Comparison of ENCODE assay signal across 1 cellular context in the genomic region with DNA sequence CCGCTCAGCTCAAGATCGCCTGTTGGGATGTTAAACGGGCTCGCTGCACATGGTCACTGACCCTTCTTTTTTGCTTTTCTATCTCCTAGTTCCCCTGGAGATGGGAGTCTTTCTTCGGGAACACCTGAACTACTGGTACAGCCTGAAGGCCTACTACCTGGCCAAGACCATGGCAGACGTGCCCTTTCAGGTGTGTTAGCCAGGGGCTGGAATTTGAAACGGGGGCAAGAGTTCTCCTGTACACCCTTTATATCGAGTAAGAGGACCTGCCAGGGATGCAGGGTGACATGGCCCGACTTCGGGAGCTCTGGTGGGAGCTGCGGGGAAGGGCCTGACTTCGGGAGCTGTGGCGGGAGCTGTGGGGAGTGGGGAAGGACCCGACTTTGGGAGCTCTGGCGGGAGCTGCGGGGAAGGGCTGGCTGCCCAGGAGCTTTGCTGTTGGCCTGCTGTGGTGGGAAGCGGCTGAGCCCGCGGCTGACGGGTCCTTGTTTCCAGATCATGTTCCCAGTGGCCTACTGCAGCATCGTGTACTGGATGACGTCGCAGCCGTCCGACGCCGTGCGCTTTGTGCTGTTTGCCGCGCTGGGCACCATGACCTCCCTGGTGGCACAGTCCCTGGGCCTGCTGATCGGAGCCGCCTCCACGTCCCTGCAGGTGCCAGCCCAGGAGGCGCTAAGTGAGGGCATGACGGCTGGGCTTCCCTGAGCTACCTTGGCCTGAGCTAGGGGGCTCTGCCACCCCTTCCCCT.
TF ChIP-seq lines count a peak whose summit lies in the region.

No MANE protein-coding gene starts in this region.

TF ChIP-seq in GM23338, 12 proteins besides CTCF, POLR2A, EP300 and RAD21 (continued from another document):
- TF ChIP-seq, protein P1, sequence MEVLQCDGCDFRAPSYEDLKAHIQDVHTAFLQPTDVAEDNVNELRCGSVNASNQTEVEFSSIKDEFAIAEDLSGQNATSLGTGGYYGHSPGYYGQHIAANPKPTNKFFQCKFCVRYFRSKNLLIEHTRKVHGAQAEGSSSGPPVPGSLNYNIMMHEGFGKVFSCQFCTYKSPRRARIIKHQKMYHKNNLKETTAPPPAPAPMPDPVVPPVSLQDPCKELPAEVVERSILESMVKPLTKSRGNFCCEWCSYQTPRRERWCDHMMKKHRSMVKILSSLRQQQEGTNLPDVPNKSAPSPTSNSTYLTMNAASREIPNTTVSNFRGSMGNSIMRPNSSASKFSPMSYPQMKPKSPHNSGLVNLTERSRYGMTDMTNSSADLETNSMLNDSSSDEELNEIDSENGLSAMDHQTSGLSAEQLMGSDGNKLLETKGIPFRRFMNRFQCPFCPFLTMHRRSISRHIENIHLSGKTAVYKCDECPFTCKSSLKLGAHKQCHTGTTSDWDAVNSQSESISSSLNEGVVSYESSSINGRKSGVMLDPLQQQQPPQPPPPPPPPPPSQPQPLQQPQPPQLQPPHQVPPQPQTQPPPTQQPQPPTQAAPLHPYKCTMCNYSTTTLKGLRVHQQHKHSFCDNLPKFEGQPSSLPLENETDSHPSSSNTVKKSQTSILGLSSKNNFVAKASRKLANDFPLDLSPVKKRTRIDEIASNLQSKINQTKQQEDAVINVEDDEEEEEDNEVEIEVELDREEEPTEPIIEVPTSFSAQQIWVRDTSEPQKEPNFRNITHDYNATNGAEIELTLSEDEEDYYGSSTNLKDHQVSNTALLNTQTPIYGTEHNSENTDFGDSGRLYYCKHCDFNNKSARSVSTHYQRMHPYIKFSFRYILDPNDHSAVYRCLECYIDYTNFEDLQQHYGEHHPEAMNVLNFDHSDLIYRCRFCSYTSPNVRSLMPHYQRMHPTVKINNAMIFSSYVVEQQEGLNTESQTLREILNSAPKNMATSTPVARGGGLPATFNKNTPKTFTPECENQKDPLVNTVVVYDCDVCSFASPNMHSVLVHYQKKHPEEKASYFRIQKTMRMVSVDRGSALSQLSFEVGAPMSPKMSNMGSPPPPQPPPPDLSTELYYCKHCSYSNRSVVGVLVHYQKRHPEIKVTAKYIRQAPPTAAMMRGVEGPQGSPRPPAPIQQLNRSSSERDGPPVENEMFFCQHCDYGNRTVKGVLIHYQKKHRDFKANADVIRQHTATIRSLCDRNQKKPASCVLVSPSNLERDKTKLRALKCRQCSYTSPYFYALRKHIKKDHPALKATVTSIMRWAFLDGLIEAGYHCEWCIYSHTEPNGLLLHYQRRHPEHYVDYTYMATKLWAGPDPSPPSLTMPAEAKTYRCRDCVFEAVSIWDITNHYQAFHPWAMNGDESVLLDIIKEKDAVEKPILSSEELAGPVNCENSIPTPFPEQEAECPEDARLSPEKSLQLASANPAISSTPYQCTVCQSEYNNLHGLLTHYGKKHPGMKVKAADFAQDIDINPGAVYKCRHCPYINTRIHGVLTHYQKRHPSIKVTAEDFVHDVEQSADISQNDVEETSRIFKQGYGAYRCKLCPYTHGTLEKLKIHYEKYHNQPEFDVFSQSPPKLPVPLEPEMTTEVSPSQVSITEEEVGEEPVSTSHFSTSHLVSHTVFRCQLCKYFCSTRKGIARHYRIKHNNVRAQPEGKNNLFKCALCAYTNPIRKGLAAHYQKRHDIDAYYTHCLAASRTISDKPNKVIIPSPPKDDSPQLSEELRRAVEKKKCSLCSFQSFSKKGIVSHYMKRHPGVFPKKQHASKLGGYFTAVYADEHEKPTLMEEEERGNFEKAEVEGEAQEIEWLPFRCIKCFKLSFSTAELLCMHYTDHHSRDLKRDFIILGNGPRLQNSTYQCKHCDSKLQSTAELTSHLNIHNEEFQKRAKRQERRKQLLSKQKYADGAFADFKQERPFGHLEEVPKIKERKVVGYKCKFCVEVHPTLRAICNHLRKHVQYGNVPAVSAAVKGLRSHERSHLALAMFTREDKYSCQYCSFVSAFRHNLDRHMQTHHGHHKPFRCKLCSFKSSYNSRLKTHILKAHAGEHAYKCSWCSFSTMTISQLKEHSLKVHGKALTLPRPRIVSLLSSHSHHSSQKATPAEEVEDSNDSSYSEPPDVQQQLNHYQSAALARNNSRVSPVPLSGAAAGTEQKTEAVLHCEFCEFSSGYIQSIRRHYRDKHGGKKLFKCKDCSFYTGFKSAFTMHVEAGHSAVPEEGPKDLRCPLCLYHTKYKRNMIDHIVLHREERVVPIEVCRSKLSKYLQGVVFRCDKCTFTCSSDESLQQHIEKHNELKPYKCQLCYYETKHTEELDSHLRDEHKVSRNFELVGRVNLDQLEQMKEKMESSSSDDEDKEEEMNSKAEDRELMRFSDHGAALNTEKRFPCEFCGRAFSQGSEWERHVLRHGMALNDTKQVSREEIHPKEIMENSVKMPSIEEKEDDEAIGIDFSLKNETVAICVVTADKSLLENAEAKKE (CRISPR knock-in tag; IDR thresholded peaks at IDR 0.05) = no peak
- TF ChIP-seq ZNF331 (CRISPR knock-in tag; IDR thresholded peaks at IDR 0.05; ENCODE audit: low read depth) (no peak), STAT1 (IDR thresholded peaks at IDR 0.05; ENCODE audit: unreplicated experiment) (no peak), EZH2phosphoT487 (IDR thresholded peaks at IDR 0.05; ENCODE audit: unreplicated experiment) (no peak), ZNF114 (CRISPR knock-in tag; IDR thresholded peaks at IDR 0.05) (no peak)
